10 cellular contexts compared by ENCODE assay signal in genomic region chr1:227733309-227733705, GRCh38. TPM values are rescaled to one million over a fixed set of nuclear protein-coding genes. Genes with fewer than 3 reads are reported as not detected.
DNase-seq lines count a peak whose midpoint lies in the region; ATAC-seq and TF ChIP-seq lines count a peak whose summit lies in the region.
"Had no signal": no experiment of that assay in that cellular context is flagged by ENCODE, and none has a peak within 500 bp of the region (broad histone marks: within the 10 kb centered on the region; RNA-seq: fewer than 3 reads in every experiment).

No MANE protein-coding gene starts in this region.

- H3K27ac Mint-ChIP-seq in activated naive CD4-positive, alpha-beta T cell treated with anti-CD3 and anti-CD28 coated beads, Interleukin-2, amount 50 U/mL, for 72 hours, result peak overlapping the region; percentile 36 to 44
- H3K27ac Mint-ChIP-seq in natural killer cell, result no peak overlapping the region

- ATAC-seq in activated naive CD4-positive, alpha-beta T cell treated with anti-CD3 and anti-CD28 coated beads, Interleukin-2, amount 50 U/mL, for 72 hours, result no peak
- ATAC-seq in natural killer cell, result no peak
- ATAC-seq in HG03025 (IDR thresholded peaks at IDR 0.05; ENCODE audit: low FRiP score, unreplicated experiment), result no peak

- peaks cover 9% of the 10 kb centered on the region for H3K36me3 ChIP-seq in H7 (replicated peaks; ENCODE audit: control insufficient read depth, insufficient read depth, low read length)

- H3K4me3 Mint-ChIP-seq in natural killer cell, result peak overlapping the region; percentile 63

- no peaks in the 10 kb centered on the region for H3K9me3 Mint-ChIP-seq in activated naive CD4-positive, alpha-beta T cell treated with anti-CD3 and anti-CD28 coated beads, Interleukin-2, amount 50 U/mL, for 72 hours
- no peaks in the 10 kb centered on the region for H3K9me3 Mint-ChIP-seq in natural killer cell

- no peaks in the 10 kb centered on the region for H3K27me3 Mint-ChIP-seq in natural killer cell (ENCODE audit: low read depth in 2 of 2)

- H3K27me3 ChIP-seq in H7 (ENCODE audit: control insufficient read depth, insufficient read depth, low read length), result no peaks in the 10 kb centered on the region
- H3K27me3 ChIP-seq: colonic mucosa had no signal

- DNase-seq in H7 (peak; percentile 32), natural killer cell (no peak), epidermal melanocyte (ENCODE audit: insufficient read length, low spot score) (no peak)
- no peak for DNase-seq in activated naive CD4-positive, alpha-beta T cell treated with anti-CD3 and anti-CD28 coated beads, Interleukin-2, amount 50 U/mL, for 72 hours (ENCODE audit: low spot score in 2 of 2)
- DNase-seq in stimulated activated CD4-positive, alpha-beta T cell treated with anti-CD3 and anti-CD28 coated beads, Interleukin-4, amount 100 ng/mL, for 1 hour, result no peak
- DNase-seq: colonic mucosa, DMS79, NCI-H2171 treated with DMSO at 0.1 percent for 48 hours had no signal

- H3K36me3 Mint-ChIP-seq in activated naive CD4-positive, alpha-beta T cell treated with anti-CD3 and anti-CD28 coated beads, Interleukin-2, amount 50 U/mL, for 72 hours, result peaks cover 11 to 12% of the 10 kb centered on the region in 2 donors
- H3K36me3 Mint-ChIP-seq in natural killer cell, result no peaks in the 10 kb centered on the region

- H3K27ac ChIP-seq in C4-2B, result peak overlapping the region; percentile 92; the same call in 1 of the 2 replicates
- H3K27ac ChIP-seq: colonic mucosa had no signal

- peaks cover 22 to 46% of the 10 kb centered on the region in 2 donors for H3K4me1 Mint-ChIP-seq in natural killer cell

- H3K4me3 ChIP-seq in H7 (ENCODE audit: insufficient read depth, low read depth, low read length), result no peak overlapping the region

- intact Hi-C loops in natural killer cell (cut with micrococcal nuclease), result no loop called here

- TF ChIP-seq CTCF in C4-2B (conservative IDR thresholded peaks at IDR 0.05) (no peak), natural killer cell (IDR thresholded peaks at IDR 0.05) (no peak)

RNA-seq across cellular contexts. Expression of gene JMJD4, which starts 1.8 kb away (rescaled TPM):
- 45.3 and 54.4 TPM in 2 replicates for total RNA-seq in H7 (2014; rRNA removed; shearing (Covaris generic))
- total RNA-seq in activated naive CD4-positive, alpha-beta T cell treated with anti-CD3 and anti-CD28 coated beads, Interleukin-2, amount 50 U/mL, for 72 hours, result 10 to 100 TPM in 1 of 2 donors, 1 to 10 TPM in 1; 7.2 to 14.8 TPM
- total RNA-seq in natural killer cell, result 10 to 100 TPM in 2 of 3 donors, 1 to 10 TPM in 1; 8.8 to 12.4 (median 12.3) TPM

RNA-seq across cellular contexts. Expression of gene SNAP47, which starts 1.9 kb away (rescaled TPM):
- 122 and 123 TPM in 2 replicates for total RNA-seq in H7 (2014; rRNA removed; shearing (Covaris generic))
- 10 to 100 TPM; 33.8 to 35.8 TPM for total RNA-seq in activated naive CD4-positive, alpha-beta T cell treated with anti-CD3 and anti-CD28 coated beads, Interleukin-2, amount 50 U/mL, for 72 hours
- 10 to 100 TPM; 19.0 to 24.2 (median 23.1) TPM for total RNA-seq in natural killer cell

Comparison
In these comparisons a context has a peak if more than half of its experiments do, and no peak if none do; other contexts are left out.
1. H3K27ac Mint-ChIP-seq: peak in activated naive CD4-positive, alpha-beta T cell treated with anti-CD3 and anti-CD28 coated beads, Interleukin-2, amount 50 U/mL, for 72 hours (2 of 2); none in natural killer cell (0 of 2).